In the genomic region with DNA sequence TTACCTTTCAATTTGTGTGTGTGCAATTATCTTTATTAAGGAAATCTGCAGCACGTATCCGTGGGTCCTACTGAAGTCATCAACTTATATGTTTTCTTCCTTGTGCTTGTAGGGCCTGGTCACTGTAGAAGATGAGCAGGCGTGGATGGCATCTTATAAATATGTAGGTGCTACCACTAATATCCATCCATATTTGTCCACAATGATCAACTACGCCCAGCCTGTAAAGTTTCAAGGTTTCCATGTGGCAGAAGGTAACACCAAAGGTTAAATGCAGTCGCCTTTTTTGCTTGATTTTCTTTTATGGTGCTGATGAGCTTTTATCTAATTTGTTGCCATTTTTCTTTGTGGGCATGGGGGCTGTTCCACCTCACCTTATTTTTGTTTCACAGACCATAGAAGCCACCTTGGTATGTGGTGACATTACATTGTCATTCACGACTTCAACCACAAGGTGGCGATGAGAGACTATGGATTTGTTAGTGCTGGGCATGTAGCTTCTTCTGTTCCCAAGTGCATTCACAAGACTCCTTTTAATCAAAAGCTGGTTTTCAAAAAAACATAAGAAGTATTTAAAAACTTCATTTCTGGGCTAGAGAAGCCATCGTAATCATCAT, we compare ENCODE assay signal across 9 cellular contexts.
A peak's percentile ranks its signal among the peaks of the same experiment; 100 is the strongest.
DNase-seq lines count a peak whose midpoint lies in the region; ATAC-seq and TF ChIP-seq lines count a peak whose summit lies in the region.
"Had no signal": no experiment of that assay in that cellular context is flagged by ENCODE, and none has a peak within 500 bp of the region (broad histone marks: within the 10 kb centered on the region; RNA-seq: fewer than 3 reads in every experiment).

No MANE protein-coding gene starts in this region.

- peak; percentile 89 for TF ChIP-seq CTCF in DND-41 (IDR thresholded peaks at IDR 0.05; ENCODE audit: borderline replicate concordance, extremely low read depth, low read length, poor library complexity, severe bottlenecking)
- peak; percentile 95 for TF ChIP-seq CTCF in OCI-LY7 (conservative IDR thresholded peaks at IDR 0.05; ENCODE audit: low read length)
- peak; percentile 79 for TF ChIP-seq CTCF in retinal pigment epithelial cell (conservative IDR thresholded peaks at IDR 0.05; ENCODE audit: low read depth, low read length)

- H3K9me3 Mint-ChIP-seq in activated naive CD8-positive, alpha-beta T cell treated with anti-CD3 and anti-CD28 coated beads, Interleukin-2, amount 50 U/mL, for 24 hours = no peaks in the 10 kb centered on the region
- H3K9me3 Mint-ChIP-seq: dendritic cell treated with granulocyte-macrophage colony-stimulating factor and Interleukin-4, amounts not matched to agents 40 ng/mL and 50 ng/mL, for 4 days had no signal

- H3K4me1 ChIP-seq in DND-41 (ENCODE audit: insufficient read depth, low read length) (no peaks in the 10 kb centered on the region), OCI-LY7 (ENCODE audit: insufficient read depth, low read length, poor library complexity, severe bottlenecking) (no peaks in the 10 kb centered on the region)

- H3K79me2 ChIP-seq in DND-41 (ENCODE audit: insufficient read depth, low read length) (no peaks in the 10 kb centered on the region), OCI-LY7 (ENCODE audit: insufficient read depth, low read depth, low read length) (no peaks in the 10 kb centered on the region)

- no peak overlapping the region for H3K4me3 ChIP-seq in DND-41 (ENCODE audit: low read depth in 1 of 2, low read length in 2 of 2)
- no peak overlapping the region for H3K4me3 ChIP-seq in OCI-LY7 (ENCODE audit: low read depth, low read length, poor library complexity, severe bottlenecking)
- no peak overlapping the region for H3K4me3 ChIP-seq in retinal pigment epithelial cell (ENCODE audit: low read length)

- H3K36me3 Mint-ChIP-seq in activated naive CD8-positive, alpha-beta T cell treated with anti-CD3 and anti-CD28 coated beads, Interleukin-2, amount 50 U/mL, for 24 hours (ENCODE audit: low read depth) = no peaks in the 10 kb centered on the region

- no peak overlapping the region for H3K4me3 Mint-ChIP-seq in activated naive CD8-positive, alpha-beta T cell treated with anti-CD3 and anti-CD28 coated beads, Interleukin-2, amount 50 U/mL, for 24 hours
- H3K4me3 Mint-ChIP-seq: dendritic cell treated with granulocyte-macrophage colony-stimulating factor and Interleukin-4, amounts not matched to agents 40 ng/mL and 50 ng/mL, for 4 days had no signal

- intact Hi-C loops in OCI-LY7 (cut with micrococcal nuclease; ENCODE audit: unreplicated experiment) (loop anchor here (1.0 to 10.0 kb wide), 4 partner anchors 59 to 567 kb away; no protein-coding TSS in a partner anchor), left cardiac atrium (cut with DNase I) (loop anchor here in 1 of 2 donors (1.0 to 10.0 kb wide), 2 partner anchors 202 to 677 kb away; no protein-coding TSS in a partner anchor)

- no peaks in the 10 kb centered on the region for H3K27me3 Mint-ChIP-seq in activated naive CD8-positive, alpha-beta T cell treated with anti-CD3 and anti-CD28 coated beads, Interleukin-2, amount 50 U/mL, for 24 hours
- H3K27me3 Mint-ChIP-seq: dendritic cell treated with granulocyte-macrophage colony-stimulating factor and Interleukin-4, amounts not matched to agents 40 ng/mL and 50 ng/mL, for 4 days had no signal

- no peak overlapping the region for H3K27ac ChIP-seq in DND-41 (ENCODE audit: low read length)
- no peak overlapping the region for H3K27ac ChIP-seq in OCI-LY7 (ENCODE audit: low read depth, low read length, poor library complexity, severe bottlenecking)

- no peak overlapping the region for H3K27ac Mint-ChIP-seq in activated naive CD8-positive, alpha-beta T cell treated with anti-CD3 and anti-CD28 coated beads, Interleukin-2, amount 50 U/mL, for 24 hours
- H3K27ac Mint-ChIP-seq: dendritic cell treated with granulocyte-macrophage colony-stimulating factor and Interleukin-4, amounts not matched to agents 40 ng/mL and 50 ng/mL, for 4 days had no signal

- POLR2A ChIA-PET in OCI-LY7 (lab: Charles Lee) = interaction anchor here (0.6 to 2.9 kb wide), 6 partner anchors 12 to 1336 kb away, joined by 4 to 7 read pairs (median 5); no protein-coding TSS in a partner anchor

- no peaks in the 10 kb centered on the region for H3K9me3 ChIP-seq in DND-41 (ENCODE audit: insufficient read depth, low read length, severe bottlenecking)
- H3K9me3 ChIP-seq in OCI-LY7 (ENCODE audit: low read length) = no peaks in the 10 kb centered on the region

- no peak overlapping the region for H3K4me2 ChIP-seq in DND-41 (ENCODE audit: insufficient read depth, low read length)
- H3K4me2 ChIP-seq in OCI-LY7 (ENCODE audit: low read length) = no peak overlapping the region

- H2AFZ ChIP-seq in DND-41 (ENCODE audit: low read depth, low read length) (no peak overlapping the region), OCI-LY7 (ENCODE audit: low read length) (no peak overlapping the region)

- ATAC-seq in DND-41 (ENCODE audit: insufficient read depth, low read depth) = peak; percentile 94
- ATAC-seq in GM19468 (IDR thresholded peaks at IDR 0.05; ENCODE audit: extremely low read depth, unreplicated experiment) = peak; percentile 24
- ATAC-seq in activated naive CD8-positive, alpha-beta T cell treated with anti-CD3 and anti-CD28 coated beads, Interleukin-2, amount 50 U/mL, for 24 hours = peak; percentile 59
- peak; percentile 83 to 87 for ATAC-seq in left cardiac atrium
- no peak for ATAC-seq in HG03469 (IDR thresholded peaks at IDR 0.05; ENCODE audit: unreplicated experiment)

- BruUV-seq in OCI-LY7 (replicated peaks; lab: Mats Ljungman, UMichigan) = no TSS peak

- CTCF ChIA-PET in OCI-LY7 (lab: Charles Lee; ENCODE audit: unreplicated experiment) = interaction anchor here (1.6 to 2.1 kb wide), 2 partner anchors 195 to 202 kb away, joined by 3 to 7 read pairs; no protein-coding TSS in a partner anchor

- DNase-seq in DND-41 (peak; percentile 70), HT1080 (ENCODE audit: low read depth) (peak; percentile 69), OCI-LY7 (ENCODE audit: low spot score) (peak; percentile 61), left cardiac atrium (peak; percentile 24), retinal pigment epithelial cell (ENCODE audit: low read depth) (no peak)
- DNase-seq in activated naive CD8-positive, alpha-beta T cell treated with anti-CD3 and anti-CD28 coated beads, Interleukin-2, amount 50 U/mL, for 24 hours = peak; percentile 50

- no peaks in the 10 kb centered on the region for H3K9me2 ChIP-seq in OCI-LY7 (ENCODE audit: insufficient read depth, low read length)

- H3K36me3 ChIP-seq in DND-41 (ENCODE audit: insufficient read depth, low read length) = no peaks in the 10 kb centered on the region
- H3K36me3 ChIP-seq in OCI-LY7 (ENCODE audit: insufficient read depth, low read length) = no peaks in the 10 kb centered on the region

- H3K27me3 ChIP-seq in DND-41 (ENCODE audit: insufficient read depth, low read length, poor library complexity) = no peaks in the 10 kb centered on the region

- no peaks in the 10 kb centered on the region for H3K4me1 Mint-ChIP-seq in activated naive CD8-positive, alpha-beta T cell treated with anti-CD3 and anti-CD28 coated beads, Interleukin-2, amount 50 U/mL, for 24 hours

- no peak overlapping the region for H3K9ac ChIP-seq in DND-41 (ENCODE audit: low read depth, low read length)

- no peaks in the 10 kb centered on the region for H4K20me1 ChIP-seq in DND-41 (ENCODE audit: insufficient read depth, low read length)
- no peaks in the 10 kb centered on the region for H4K20me1 ChIP-seq in OCI-LY7 (ENCODE audit: insufficient read depth, low read length)
